ENCODE assay signal across 8 cellular contexts in the genomic region with DNA sequence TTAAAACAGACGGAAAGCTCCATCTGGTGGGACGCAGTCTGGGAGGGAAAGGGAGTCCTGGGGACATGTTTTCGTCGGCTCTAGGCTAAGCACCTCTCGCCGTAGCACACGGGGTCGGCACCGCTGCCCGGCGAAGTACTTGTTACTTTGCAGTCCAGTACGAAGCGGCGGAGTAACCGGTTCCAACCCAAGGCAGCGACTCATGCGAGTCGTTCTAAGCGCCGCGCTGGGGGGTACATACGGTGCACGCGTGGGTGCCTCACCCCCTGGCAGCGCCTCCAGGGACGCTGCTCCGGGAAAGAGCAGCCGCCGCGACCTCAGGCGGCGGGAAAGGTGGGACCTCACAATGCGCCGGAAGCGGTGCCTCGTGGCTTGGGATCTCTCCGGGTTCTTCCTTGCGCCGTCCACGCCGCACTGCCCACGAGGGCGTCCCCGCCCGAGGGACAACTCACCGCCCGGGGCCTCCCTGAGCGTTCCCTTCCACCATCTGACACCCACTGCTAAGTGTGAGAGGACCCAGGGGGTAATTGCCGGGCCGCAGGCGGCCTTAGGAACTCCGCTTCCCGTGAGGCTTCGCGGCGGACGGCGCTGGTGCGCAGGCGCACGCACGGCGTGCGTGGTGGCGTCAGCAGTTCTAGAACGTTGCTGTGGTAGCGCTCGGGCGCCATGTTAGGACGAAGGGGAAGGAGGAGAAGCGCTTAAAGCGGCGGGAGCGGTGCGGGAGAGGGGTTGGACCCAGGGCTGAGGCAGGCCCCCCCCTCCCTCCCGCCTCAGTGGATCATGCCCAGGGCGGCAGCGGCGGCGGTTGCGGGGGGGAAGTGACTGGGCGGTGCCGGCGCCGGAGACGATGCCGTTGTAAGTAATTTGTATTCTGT. TPM values are rescaled to one million over a fixed set of nuclear protein-coding genes. Genes with fewer than 3 reads are reported as not detected.
DNase-seq lines count a peak whose midpoint lies in the region; ATAC-seq, FAIRE-seq and TF ChIP-seq lines count a peak whose summit lies in the region.

TSS of gene PAPOLA (plus strand) at position 637 of the 875 bp plus-strand sequence. CDS start at position 848, 211 bp downstream.

- peak; percentile 37 for TF ChIP-seq CTCF in progenitor cell of endocrine pancreas (IDR thresholded peaks at IDR 0.05; ENCODE audit: unreplicated experiment)

- peak; percentile 85 for DNase-seq in GM12892 (ENCODE audit: insufficient read length)
- DNase-seq in NCI-H146 (lab: John Stamatoyannopoulos, UW) = peak; percentile 90
- peak; percentile 90 to 97 (median 92) for DNase-seq in T-helper 1 cell
- peak; percentile 93 for DNase-seq in amniotic epithelial cell (ENCODE audit: low read depth)
- peak; percentile 96 for DNase-seq in left cardiac atrium
- DNase-seq in progenitor cell of endocrine pancreas (ENCODE audit: low spot score, unreplicated experiment) = peak; percentile 85
- DNase-seq in ureter (ENCODE audit: low spot score) = peak; percentile 95

- H3K27ac Mint-ChIP-seq in progenitor cell of endocrine pancreas = peak within 1 kb of the TSS; percentile 99

- intact Hi-C loops in left cardiac atrium (cut with DNase I) = no loop called here

- ATAC-seq in HG02852 (IDR thresholded peaks at IDR 0.05; ENCODE audit: unreplicated experiment) (peak; percentile 86), left cardiac atrium (peak; percentile 98 to 99)

- H3K36me3 Mint-ChIP-seq in progenitor cell of endocrine pancreas (ENCODE audit: insufficient read depth) = peaks cover 11% of the 10 kb centered on the region

- peak; percentile 99 for FAIRE-seq in GM12892 (lab: Jason Lieb, UNC)

- TF ChIP-seq POLR2A in GM12892 (IDR thresholded peaks at IDR 0.05; ENCODE audit: low read depth, low read length) = peak; percentile 91; the same call in 1 of the 2 replicates

- peaks cover 27% of the 10 kb centered on the region for H3K4me1 Mint-ChIP-seq in progenitor cell of endocrine pancreas (ENCODE audit: low read depth)

- no peaks in the 10 kb centered on the region for H3K9me3 Mint-ChIP-seq in progenitor cell of endocrine pancreas (ENCODE audit: low read depth)

- peak within 1 kb of the TSS; percentile 99 for H3K4me3 Mint-ChIP-seq in progenitor cell of endocrine pancreas (ENCODE audit: low read depth)

- no peaks in the 10 kb centered on the region for H3K27me3 Mint-ChIP-seq in progenitor cell of endocrine pancreas

RNA-seq across cellular contexts. Expression of gene PAPOLA, which starts in this region (rescaled TPM):
- polyA plus RNA-seq in GM12892 (2012; ENCODE audit: missing spikeins) = 90.6 TPM
- total RNA-seq in left cardiac atrium (100 to 1,000 TPM; 125 to 151 TPM), progenitor cell of endocrine pancreas (279 and 297 TPM in 2 replicates), ureter (207 TPM)

Comparison
In these comparisons a context has a peak if more than half of its experiments do, and no peak if none do; other contexts are left out.
1. Peak in every context shown above with its lines: DNase-seq and ATAC-seq.